ENCODE assay signal across 2 cellular contexts in genomic region chr6:148751233-148751632, GRCh38.
TF ChIP-seq lines count a peak whose summit lies in the region.

No MANE protein-coding gene starts in this region.

TF ChIP-seq in HepG2, 621 proteins besides CTCF, POLR2A, EP300 and RAD21:
- TF ChIP-seq SCMH1 (CRISPR knock-in tag; IDR thresholded peaks at IDR 0.05; ENCODE audit: borderline replicate concordance) (no peak), THAP11 (CRISPR knock-in tag; IDR thresholded peaks at IDR 0.05) (no peak), CREB1 (IDR thresholded peaks at IDR 0.05) (peak; percentile 30; the same call in 1 of the 2 replicates), CREB1 (CRISPR knock-in tag; IDR thresholded peaks at IDR 0.05) (no peak), BRF2 (CRISPR knock-in tag; IDR thresholded peaks at IDR 0.05) (no peak)

TF ChIP-seq in H1, 55 proteins besides CTCF, POLR2A, EP300 and RAD21:
- TF ChIP-seq SAP30 (IDR thresholded peaks at IDR 0.05; ENCODE audit: insufficient read depth, insufficient replicate concordance, low read length): no peak
- no peak for TF ChIP-seq ATF3 (IDR thresholded peaks at IDR 0.05; ENCODE audit: insufficient read depth, low read depth, low read length)
- TF ChIP-seq CHD1 (IDR thresholded peaks at IDR 0.05; ENCODE audit: low read depth, low read length): no peak
- TF ChIP-seq SP4 (IDR thresholded peaks at IDR 0.05; ENCODE audit: low read length): no peak
- no peak for TF ChIP-seq GABPA (IDR thresholded peaks at IDR 0.05; ENCODE audit: borderline replicate concordance, insufficient read depth, low read length)
- TF ChIP-seq BACH1 (IDR thresholded peaks at IDR 0.05; ENCODE audit: low read length): no peak
- TF ChIP-seq JUN (IDR thresholded peaks at IDR 0.05; ENCODE audit: low read depth, low read length): no peak
- no peak for TF ChIP-seq SP2 (IDR thresholded peaks at IDR 0.05; ENCODE audit: low read length)
- TF ChIP-seq POU5F1 (IDR thresholded peaks at IDR 0.05; ENCODE audit: low read depth, low read length): no peak
- no peak for TF ChIP-seq RNF2 (IDR thresholded peaks at IDR 0.05; ENCODE audit: borderline replicate concordance, low read depth, low read length, missing control alignments, poor library complexity, severe bottlenecking)
- no peak for TF ChIP-seq TAF1 (IDR thresholded peaks at IDR 0.05; ENCODE audit: low read depth, low read length)
- no peak for TF ChIP-seq TBP (IDR thresholded peaks at IDR 0.05; ENCODE audit: low read depth, low read length)
- no peak for TF ChIP-seq RBBP5 (IDR thresholded peaks at IDR 0.05; ENCODE audit: borderline replicate concordance, low read depth, low read length)
